In genomic region chr11:46248270-46249102, GRCh38 we compare ENCODE assay signal across 9 cellular contexts. TPM values are rescaled to one million over a fixed set of nuclear protein-coding genes. Genes with fewer than 3 reads are reported as not detected.
DNase-seq lines count a peak whose midpoint lies in the region; ATAC-seq, FAIRE-seq and TF ChIP-seq lines count a peak whose summit lies in the region.
"Had no signal": no experiment of that assay in that cellular context is flagged by ENCODE, and none has a peak within 500 bp of the region (broad histone marks: within the 10 kb centered on the region; RNA-seq: fewer than 3 reads in every experiment).

No MANE protein-coding gene starts in this region.

- H3K4me1 ChIP-seq in lower lobe of right lung: peaks cover 5% of the 10 kb centered on the region
- H3K4me1 ChIP-seq in Peyer's patch: peaks cover 0 to 38% (median 2%) of the 10 kb centered on the region in 4 donors

- no peaks in the 10 kb centered on the region for H3K27me3 ChIP-seq in H7 (ENCODE audit: control insufficient read depth, insufficient read depth, low read length)
- no peaks in the 10 kb centered on the region for H3K27me3 ChIP-seq in lower lobe of right lung (ENCODE audit: low read depth)
- no peaks in the 10 kb centered on the region for H3K27me3 ChIP-seq in Peyer's patch

- TF ChIP-seq POLR2A in Peyer's patch (IDR thresholded peaks at IDR 0.05): no peak

- intact Hi-C loops in lower lobe of right lung (cut with DNase I): loop anchor here (10.0 kb wide), 1 partner anchor 56 kb away; no protein-coding TSS in a partner anchor

- ATAC-seq in esophagus mucosa (peak; percentile 30), HG02759 (IDR thresholded peaks at IDR 0.05; ENCODE audit: unreplicated experiment) (no peak), lower lobe of right lung (no peak), HG02763 (IDR thresholded peaks at IDR 0.05; ENCODE audit: unreplicated experiment) (no peak)

- H3K9me3 ChIP-seq in lower lobe of right lung (no peaks in the 10 kb centered on the region), Peyer's patch (no peaks in the 10 kb centered on the region)

- H3K4me3 ChIP-seq in H7 (ENCODE audit: insufficient read depth, low read depth, low read length) (no peak overlapping the region), lower lobe of right lung (no peak overlapping the region), Peyer's patch (no peak overlapping the region)

- TF ChIP-seq CTCF in lower lobe of right lung (IDR thresholded peaks at IDR 0.05) (no peak), Peyer's patch (IDR thresholded peaks at IDR 0.05) (no peak)

- no peak overlapping the region for H3K27ac ChIP-seq in lower lobe of right lung
- no peak overlapping the region for H3K27ac ChIP-seq in Peyer's patch

- H3K36me3 ChIP-seq in H7 (replicated peaks; ENCODE audit: control insufficient read depth, insufficient read depth, low read length) (no peaks in the 10 kb centered on the region), lower lobe of right lung (no peaks in the 10 kb centered on the region), Peyer's patch (no peaks in the 10 kb centered on the region)

- DNase-seq in H7: peak; percentile 79
- DNase-seq in RCC 7860 (ENCODE audit: low spot score): peak; percentile 96
- peak; percentile 89 for DNase-seq in renal cortical epithelial cell (ENCODE audit: low read depth)
- no peak for DNase-seq in lower lobe of right lung
- no peak for DNase-seq in Peyer's patch
- DNase-seq: left cardiac atrium had no signal

- peak; percentile 84 for FAIRE-seq in RCC 7860 (lab: Jason Lieb, UNC)

RNA-seq across cellular contexts. Expression of gene CREB3L1, which starts 29.0 kb away (rescaled TPM):
- 1.6 and 5.0 TPM in 2 replicates for total RNA-seq in H7 (2014; rRNA removed; shearing (Covaris generic))
- total RNA-seq in esophagus mucosa: 0.64 TPM
- 2.1 and 6.7 TPM in 2 replicates for total RNA-seq in renal cortical epithelial cell
- 40.5 TPM for total RNA-seq in lower lobe of right lung
- 10 to 100 TPM; 13.2 to 50.6 (median 30.3) TPM for total RNA-seq in Peyer's patch

Comparison
In these comparisons a context has a peak if more than half of its experiments do, and no peak if none do; other contexts are left out.
1. DNase-seq: peak in H7 (single experiment), RCC 7860 (single experiment) and renal cortical epithelial cell (single experiment); none in lower lobe of right lung (single experiment) and Peyer's patch (0 of 3).